Comparison of ENCODE assay signal across 12 cellular contexts in genomic region chr2:177207101-177207500, GRCh38. TPM values are rescaled to one million over a fixed set of nuclear protein-coding genes. Genes with fewer than 3 reads are reported as not detected.
DNase-seq lines count a peak whose midpoint lies in the region; ATAC-seq and TF ChIP-seq lines count a peak whose summit lies in the region.
"Had no signal": no experiment of that assay in that cellular context is flagged by ENCODE, and none has a peak within 500 bp of the region (broad histone marks: within the 10 kb centered on the region; RNA-seq: fewer than 3 reads in every experiment).

No MANE protein-coding gene starts in this region.

- in situ Hi-C loops in G401 (cut with HindIII; ENCODE audit: low sequenced_read_pairs): no loop called here

- no peaks in the 10 kb centered on the region for H3K36me3 Mint-ChIP-seq in naive thymus-derived CD4-positive, alpha-beta T cell

- intact Hi-C loops in naive thymus-derived CD4-positive, alpha-beta T cell (cut with micrococcal nuclease): no loop called here
- intact Hi-C loops in lower lobe of right lung (cut with DNase I): no loop called here
- intact Hi-C loops in sciatic nerve (cut with DNase I): no loop called here

- peak overlapping the region in 5 of 9 donors; percentile 47 to 56 (median 53) for H3K27ac Mint-ChIP-seq in naive thymus-derived CD4-positive, alpha-beta T cell

- H3K4me1 ChIP-seq in naive thymus-derived CD4-positive, alpha-beta T cell (ENCODE audit: control insufficient read depth in 2 of 2, insufficient read depth in 2 of 2, low read length in 2 of 2): peaks cover 14 to 16% of the 10 kb centered on the region in 2 donors
- peaks cover 11% of the 10 kb centered on the region for H3K4me1 ChIP-seq in lower lobe of right lung

- no peak overlapping the region for H3K27ac ChIP-seq in naive thymus-derived CD4-positive, alpha-beta T cell (ENCODE audit: low read depth, low read length)
- no peak overlapping the region for H3K27ac ChIP-seq in lower lobe of right lung
- H3K27ac ChIP-seq: SJCRH30 had no signal

- peaks cover 0 to under 1% (median 0%) of the 10 kb centered on the region in 5 donors for H3K27me3 Mint-ChIP-seq in naive thymus-derived CD4-positive, alpha-beta T cell

- peaks cover 5 to 23% (median 15%) of the 10 kb centered on the region in 7 donors for H3K4me1 Mint-ChIP-seq in naive thymus-derived CD4-positive, alpha-beta T cell

- TF ChIP-seq CTCF in lower lobe of right lung (IDR thresholded peaks at IDR 0.05): no peak

- no peak overlapping the region for H3K4me3 Mint-ChIP-seq in naive thymus-derived CD4-positive, alpha-beta T cell

- no peaks in the 10 kb centered on the region for H3K36me3 ChIP-seq in naive thymus-derived CD4-positive, alpha-beta T cell (ENCODE audit: control insufficient read depth in 2 of 3, insufficient read depth in 3 of 3, low read length in 3 of 3)
- H3K36me3 ChIP-seq in lower lobe of right lung: no peaks in the 10 kb centered on the region
- H3K36me3 ChIP-seq: SJCRH30 had no signal

- H3K9me3 ChIP-seq in naive thymus-derived CD4-positive, alpha-beta T cell (ENCODE audit: control insufficient read depth in 2 of 3, low read length in 3 of 3): no peaks in the 10 kb centered on the region
- no peaks in the 10 kb centered on the region for H3K9me3 ChIP-seq in lower lobe of right lung
- H3K9me3 ChIP-seq: SJCRH30 had no signal

- H3K4me3 ChIP-seq in naive thymus-derived CD4-positive, alpha-beta T cell (ENCODE audit: low read length): no peak overlapping the region
- no peak overlapping the region for H3K4me3 ChIP-seq in lower lobe of right lung
- H3K4me3 ChIP-seq: SJCRH30 had no signal

- DNase-seq in NCI-H524 (lab: John Stamatoyannopoulos, UW) (peak; percentile 31 to 49), NCI-H524 treated with DMSO at 0.1 percent for 48 hours (lab: John Stamatoyannopoulos, UW) (no peak), lower lobe of right lung (no peak), sciatic nerve (ENCODE audit: low spot score) (no peak), G401 (ENCODE audit: low spot score) (no peak)
- no peak for DNase-seq in naive thymus-derived CD4-positive, alpha-beta T cell
- DNase-seq: activated CD4-positive, CD25-positive, alpha-beta regulatory T cell treated with anti-CD3 and anti-CD28 coated beads, Interleukin-2, amount 50 U/mL, for 72 hours; NCI-H146; right cardiac atrium; SJCRH30 had no signal

- H3K9me3 Mint-ChIP-seq in naive thymus-derived CD4-positive, alpha-beta T cell: peaks cover 0 to under 1% (median 0%) of the 10 kb centered on the region in 11 donors

- ATAC-seq in GM21515 (IDR thresholded peaks at IDR 0.05; ENCODE audit: unreplicated experiment): peak; percentile 62
- peak; percentile 47 for ATAC-seq in HG03103 (IDR thresholded peaks at IDR 0.05; ENCODE audit: low read depth, unreplicated experiment)
- no peak for ATAC-seq in naive thymus-derived CD4-positive, alpha-beta T cell
- ATAC-seq in lower lobe of right lung: no peak
- ATAC-seq in sciatic nerve: no peak
- ATAC-seq: right cardiac atrium had no signal

- CTCF ChIA-PET in naive thymus-derived CD4-positive, alpha-beta T cell (lab: Charles Lee): interaction anchor here (0.8 kb wide), 1 partner anchor 58 kb away, joined by 11 read pairs; the partner anchor contains the start of gene NFE2L2

- H3K27me3 ChIP-seq in naive thymus-derived CD4-positive, alpha-beta T cell (ENCODE audit: control insufficient read depth in 2 of 2, insufficient read depth in 2 of 2, low read length in 2 of 2): no peaks in the 10 kb centered on the region
- no peaks in the 10 kb centered on the region for H3K27me3 ChIP-seq in lower lobe of right lung (ENCODE audit: low read depth)
- H3K27me3 ChIP-seq: SJCRH30 had no signal

- POLR2A ChIA-PET in naive thymus-derived CD4-positive, alpha-beta T cell (lab: Charles Lee): no interaction called here

RNA-seq across cellular contexts. Expression of gene HNRNPA3, which starts 5.5 kb away (rescaled TPM):
- total RNA-seq in naive thymus-derived CD4-positive, alpha-beta T cell: 100 to 1,000 TPM; 151 to 311 (median 184) TPM
- polyA plus RNA-seq in naive thymus-derived CD4-positive, alpha-beta T cell: 10 to 100 TPM; 53.3 to 69.0 TPM
- total RNA-seq in lower lobe of right lung (132 TPM), sciatic nerve (161 TPM)
- total RNA-seq in G401 (2014; rRNA removed; shearing (Covaris generic)): 30.9 and 48.1 TPM in 2 replicates

RNA-seq across cellular contexts. Expression of gene NFE2L2, which starts 57.4 kb away (rescaled TPM):
- 10 to 100 TPM; 58.9 to 99.6 (median 74.7) TPM for total RNA-seq in naive thymus-derived CD4-positive, alpha-beta T cell
- polyA plus RNA-seq in naive thymus-derived CD4-positive, alpha-beta T cell: 10 to 100 TPM; 67.4 to 98.5 TPM
- total RNA-seq in lower lobe of right lung (105 TPM), sciatic nerve (149 TPM)
- total RNA-seq in G401 (2014; rRNA removed; shearing (Covaris generic)): 60.8 and 67.9 TPM in 2 replicates

Comparison
In these comparisons a context has a peak if more than half of its experiments do, and no peak if none do; other contexts are left out.
1. DNase-seq: peak in NCI-H524 (2 of 2); none in NCI-H524 treated with DMSO at 0.1 percent for 48 hours (single experiment), naive thymus-derived CD4-positive, alpha-beta T cell (0 of 9), lower lobe of right lung (single experiment), sciatic nerve (single experiment) and G401 (single experiment).
2. ATAC-seq: peak in GM21515 (single experiment) and HG03103 (single experiment); none in naive thymus-derived CD4-positive, alpha-beta T cell (single experiment), lower lobe of right lung (0 of 2) and sciatic nerve (single experiment).